1 cellular context compared by ENCODE assay signal in genomic region chr6:38055210-38055609, GRCh38.
TF ChIP-seq lines count a peak whose summit lies in the region.

No MANE protein-coding gene starts in this region.

TF ChIP-seq in HepG2, 621 proteins besides CTCF, POLR2A, EP300 and RAD21 (continued from another document):
- no peak for TF ChIP-seq IKZF4 (CRISPR knock-in tag; IDR thresholded peaks at IDR 0.05; ENCODE audit: borderline replicate concordance, low read depth, not compliant biosample characterization)
- TF ChIP-seq ZNF766 (CRISPR knock-in tag; IDR thresholded peaks at IDR 0.05; ENCODE audit: borderline replicate concordance): no peak
- TF ChIP-seq SMARCE1 (IDR thresholded peaks at IDR 0.05; ENCODE audit: borderline replicate concordance): no peak
- TF ChIP-seq SAFB2 (CRISPR knock-in tag; IDR thresholded peaks at IDR 0.05; ENCODE audit: borderline replicate concordance, low read depth): no peak
- TF ChIP-seq IRX3 (CRISPR knock-in tag; IDR thresholded peaks at IDR 0.05; ENCODE audit: borderline replicate concordance, low read depth): no peak
- no peak for TF ChIP-seq ZNF496 (CRISPR knock-in tag; IDR thresholded peaks at IDR 0.05; ENCODE audit: insufficient replicate concordance)
TF ChIP-seq in HepG2: peak in this region for 0.
